In the genomic region with DNA sequence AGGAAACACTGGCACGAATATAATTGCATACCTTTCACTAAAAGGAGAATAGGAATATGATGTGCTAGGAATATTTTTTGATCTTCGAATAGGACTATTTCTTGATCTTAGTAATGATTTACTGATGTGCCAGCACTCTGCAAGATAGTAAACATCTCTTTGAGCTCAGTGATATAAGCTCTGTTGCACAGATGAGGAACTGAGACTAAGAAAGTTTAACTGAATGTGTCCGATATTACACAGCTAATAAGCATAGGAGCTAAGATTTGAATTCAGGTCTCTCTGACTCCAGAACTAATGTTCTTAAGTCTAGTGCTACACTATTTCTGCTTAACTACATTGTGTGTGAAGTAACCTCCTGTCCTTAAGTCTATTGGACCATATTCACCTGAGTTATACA, we compare ENCODE assay signal across 18 cellular contexts.
"Had no signal": no experiment of that assay in that cellular context is flagged by ENCODE, and none has a peak within 500 bp of the region (broad histone marks: within the 10 kb centered on the region; RNA-seq: fewer than 3 reads in every experiment).

No MANE protein-coding gene starts in this region.

- ATAC-seq: activated CD4-positive, alpha-beta T cell treated with anti-CD3 and anti-CD28 coated beads for 36 hours; natural killer cell; stimulated activated naive B cell treated with anti-CD40 and anti-IgM and Interleukin-4, amounts not matched to agents 10 μg/mL and 1 μg/mL and 100 μg/mL, for 72 hours had no signal

- H3K9me3 ChIP-seq: neutrophil, tibial artery had no signal

- H3K4me3 Mint-ChIP-seq: activated CD4-positive, alpha-beta memory T cell treated with anti-CD3 and anti-CD28 coated beads for 36 hours; activated CD4-positive, alpha-beta T cell treated with anti-CD3 and anti-CD28 coated beads for 36 hours; activated T-cell treated with anti-CD3 and anti-CD28 coated beads, Interleukin-2, amount 50 U/mL, for 24 hours; natural killer cell; stimulated activated naive B cell treated with anti-CD40 and anti-IgM and Interleukin-4, amounts not matched to agents 10 μg/mL and 1 μg/mL and 100 μg/mL, for 72 hours had no signal

- H3K27ac Mint-ChIP-seq: activated CD4-positive, alpha-beta memory T cell treated with anti-CD3 and anti-CD28 coated beads for 36 hours; activated CD4-positive, alpha-beta T cell treated with anti-CD3 and anti-CD28 coated beads for 36 hours; activated T-cell treated with anti-CD3 and anti-CD28 coated beads, Interleukin-2, amount 50 U/mL, for 24 hours; natural killer cell; stimulated activated naive B cell treated with anti-CD40 and anti-IgM and Interleukin-4, amounts not matched to agents 10 μg/mL and 1 μg/mL and 100 μg/mL, for 72 hours had no signal

- H3K27ac ChIP-seq: epithelial cell of prostate, neutrophil, tibial artery, WERI-Rb-1 had no signal

- H3K36me3 Mint-ChIP-seq: activated CD4-positive, alpha-beta memory T cell treated with anti-CD3 and anti-CD28 coated beads for 36 hours; natural killer cell; stimulated activated naive B cell treated with anti-CD40 and anti-IgM and Interleukin-4, amounts not matched to agents 10 μg/mL and 1 μg/mL and 100 μg/mL, for 72 hours had no signal

- H3K4me3 ChIP-seq: tibial artery had no signal

- H3K4me1 ChIP-seq: tibial artery had no signal

- DNase-seq: activated CD4-positive, alpha-beta memory T cell treated with anti-CD3 and anti-CD28 coated beads for 36 hours; activated CD4-positive, alpha-beta T cell treated with anti-CD3 and anti-CD28 coated beads for 36 hours; activated effector memory CD4-positive, alpha-beta T cell treated with Interleukin-2 at 50 U/mL for 16 hours; activated naive CD4-positive, alpha-beta T cell treated with anti-CD3 and anti-CD28 coated beads, Interleukin-2, amount 50 U/mL, for 16 hours; activated T-cell treated with anti-CD3 and anti-CD28 coated beads, Interleukin-2, amount 50 U/mL, for 24 hours; foreskin melanocyte; head of caudate nucleus; kidney glomerular epithelial cell; mesenchymal stem cell; natural killer cell; stimulated activated CD4-positive, alpha-beta T cell treated with anti-CD3 and anti-CD28 coated beads, Interleukin-15, amount 100 ng/mL, for 24 hours; stimulated activated CD4-positive, alpha-beta T cell treated with anti-CD3 and anti-CD28 coated beads, Interleukin-4, amount 100 ng/mL, for 1 hour; stimulated activated naive B cell treated with anti-CD40 and anti-IgM and Interleukin-4, amounts not matched to agents 10 μg/mL and 1 μg/mL and 100 μg/mL, for 72 hours; tibial artery; WERI-Rb-1 had no signal

- FAIRE-seq: urothelium cell line had no signal

- H3K27me3 ChIP-seq: neutrophil, tibial artery had no signal

- H3K27me3 Mint-ChIP-seq: activated CD4-positive, alpha-beta memory T cell treated with anti-CD3 and anti-CD28 coated beads for 36 hours; activated CD4-positive, alpha-beta T cell treated with anti-CD3 and anti-CD28 coated beads for 36 hours; activated T-cell treated with anti-CD3 and anti-CD28 coated beads, Interleukin-2, amount 50 U/mL, for 24 hours; stimulated activated naive B cell treated with anti-CD40 and anti-IgM and Interleukin-4, amounts not matched to agents 10 μg/mL and 1 μg/mL and 100 μg/mL, for 72 hours had no signal

- H3K36me3 ChIP-seq: neutrophil, tibial artery, WERI-Rb-1 had no signal

- H3K9me3 Mint-ChIP-seq: activated CD4-positive, alpha-beta memory T cell treated with anti-CD3 and anti-CD28 coated beads for 36 hours; activated T-cell treated with anti-CD3 and anti-CD28 coated beads, Interleukin-2, amount 50 U/mL, for 24 hours had no signal

- H3K4me1 Mint-ChIP-seq: activated CD4-positive, alpha-beta T cell treated with anti-CD3 and anti-CD28 coated beads for 36 hours; natural killer cell; stimulated activated naive B cell treated with anti-CD40 and anti-IgM and Interleukin-4, amounts not matched to agents 10 μg/mL and 1 μg/mL and 100 μg/mL, for 72 hours had no signal
